9 cellular contexts compared by ENCODE assay signal in genomic region chr3:124559650-124560405, GRCh38.
DNase-seq lines count a peak whose midpoint lies in the region; ATAC-seq and TF ChIP-seq lines count a peak whose summit lies in the region.
"Had no signal": no experiment of that assay in that cellular context is flagged by ENCODE, and none has a peak within 500 bp of the region (broad histone marks: within the 10 kb centered on the region; RNA-seq: fewer than 3 reads in every experiment).

No MANE protein-coding gene starts in this region.

- H2BK5ac ChIP-seq in neuronal stem cell (ENCODE audit: low read length), result no peak overlapping the region

- H3K27me3 ChIP-seq in neuronal stem cell (ENCODE audit: control insufficient read depth in 3 of 3, insufficient read depth in 3 of 3, low read depth in 1 of 3, low read length in 3 of 3) (no peaks in the 10 kb centered on the region), suprapubic skin (no peaks in the 10 kb centered on the region)

- no peak overlapping the region for H3K14ac ChIP-seq in neuronal stem cell (ENCODE audit: low read length)

- no peak for ATAC-seq in GM21367 (IDR thresholded peaks at IDR 0.05; ENCODE audit: unreplicated experiment)

- peak overlapping the region; percentile 30 for H2AFZ ChIP-seq in neuronal stem cell (ENCODE audit: low read length)

- H3K27ac ChIP-seq in RWPE1 (peak overlapping the region; percentile 83), neuronal stem cell (replicated peaks; ENCODE audit: low read length) (no peak overlapping the region), suprapubic skin (no peak overlapping the region)
- H3K27ac ChIP-seq: epithelial cell of prostate had no signal

- H3K36me3 ChIP-seq in neuronal stem cell (replicated peaks in 1 of 2; ENCODE audit: control insufficient read depth in 2 of 2, insufficient read depth in 2 of 2, low read length in 2 of 2), result no peaks in the 10 kb centered on the region
- H3K36me3 ChIP-seq in suprapubic skin, result no peaks in the 10 kb centered on the region

- no peak overlapping the region for H2BK120ac ChIP-seq in neuronal stem cell (ENCODE audit: low read depth, low read length)

- DNase-seq in GM03348 (ENCODE audit: low spot score), result peak; percentile 87
- DNase-seq in LNCaP clone FGC (ENCODE audit: low read depth), result peak; percentile 75
- DNase-seq in RWPE1 (ENCODE audit: low spot score), result peak; percentile 75
- peak; percentile 17 for DNase-seq in activated T-helper 9 cell treated with anti-CD3 and anti-CD28 coated beads, Interleukin-2, amount 50 U/mL, for 16 hours (ENCODE audit: low read depth)
- peak; percentile 82 for DNase-seq in fibroblast of villous mesenchyme (ENCODE audit: low read depth)
- peak; percentile 73 for DNase-seq in neuronal stem cell (ENCODE audit: low spot score)
- DNase-seq in suprapubic skin (ENCODE audit: low spot score in 2 of 2), result peak in 1 of 2 donors; percentile 74

- no peak overlapping the region for H2BK15ac ChIP-seq in neuronal stem cell (ENCODE audit: low read length)

- TF ChIP-seq CTCF in LNCaP clone FGC (IDR thresholded peaks at IDR 0.05; ENCODE audit: control insufficient read depth, extremely low read depth, insufficient read depth) (peak; percentile 93), RWPE1 (conservative IDR thresholded peaks at IDR 0.05; ENCODE audit: low read depth) (peak; percentile 87), fibroblast of villous mesenchyme (IDR thresholded peaks at IDR 0.05; ENCODE audit: insufficient read depth, low read depth, low read length) (peak; percentile 87), suprapubic skin (IDR thresholded peaks at IDR 0.05) (peak; percentile 43 to 88)

- no peak overlapping the region for H2AK5ac ChIP-seq in neuronal stem cell (ENCODE audit: low read depth, low read length)

- H3K23ac ChIP-seq in neuronal stem cell (ENCODE audit: low read depth, low read length, poor library complexity), result no peak overlapping the region

- H3K9ac ChIP-seq in neuronal stem cell (ENCODE audit: low read depth, low read length, poor library complexity), result no peak overlapping the region

- WGBS in neuronal stem cell (ENCODE audit: extremely low coverage in 2 of 2, insufficient read length in 2 of 2, insufficient replicate concordance in 1 of 2), 2 donors, result no CpG with 5 or more reads among the region's 8 CpGs
- WGBS in suprapubic skin, result 23% methylated on average over 8 of the region's 8 CpGs

- H3K4ac ChIP-seq in neuronal stem cell (ENCODE audit: low read length), result no peak overlapping the region

- H2BK12ac ChIP-seq in neuronal stem cell (ENCODE audit: low read length), result no peak overlapping the region

- no peaks in the 10 kb centered on the region for H3K79me1 ChIP-seq in neuronal stem cell (ENCODE audit: low read depth, low read length)

- no peak overlapping the region for H4K91ac ChIP-seq in neuronal stem cell (ENCODE audit: low read depth, low read length, poor library complexity)

- H3K4me1 ChIP-seq in neuronal stem cell (ENCODE audit: control insufficient read depth in 2 of 2, insufficient read depth in 1 of 2, low read depth in 1 of 2, low read length in 2 of 2), result peaks cover 0 to 6% of the 10 kb centered on the region in 2 donors
- H3K4me1 ChIP-seq in suprapubic skin, result peaks cover 26% of the 10 kb centered on the region

- POLR2A ChIA-PET in RWPE1 (lab: Yijun Ruan, JAX; ENCODE audit: low non-redundant PET), result no interaction called here

- TF ChIP-seq POLR2A in suprapubic skin (IDR thresholded peaks at IDR 0.05), result no peak

- CTCF ChIA-PET in RWPE1 (lab: Yijun Ruan, JAX), result interaction anchor here (0.6 to 3.1 kb wide), 18 partner anchors 9 to 1438 kb away, joined by 3 to 20 read pairs (median 4); no protein-coding TSS in a partner anchor

- no peak overlapping the region for H3K18ac ChIP-seq in neuronal stem cell (ENCODE audit: low read length)

- TF ChIP-seq EP300 in suprapubic skin (IDR thresholded peaks at IDR 0.05), result no peak

- peak overlapping the region; percentile 7 for H4K8ac ChIP-seq in neuronal stem cell (ENCODE audit: low read depth, low read length)

- no peak overlapping the region for H3K4me2 ChIP-seq in neuronal stem cell (ENCODE audit: insufficient read depth, low read length, poor library complexity, severe bottlenecking)

- H3K9me3 ChIP-seq in neuronal stem cell (replicated peaks in 1 of 2; ENCODE audit: control insufficient read depth in 2 of 2, insufficient read depth in 1 of 2, low read depth in 1 of 2, low read length in 2 of 2), result no peaks in the 10 kb centered on the region
- no peaks in the 10 kb centered on the region for H3K9me3 ChIP-seq in suprapubic skin

- H3K4me3 ChIP-seq in LNCaP clone FGC (ENCODE audit: low read depth, low read length) (no peak overlapping the region), fibroblast of villous mesenchyme (ENCODE audit: low read depth, low read length) (no peak overlapping the region), neuronal stem cell (ENCODE audit: low read length in 2 of 2) (no peak overlapping the region), suprapubic skin (no peak overlapping the region)
